1 cellular context compared by ENCODE assay signal in the genomic region with DNA sequence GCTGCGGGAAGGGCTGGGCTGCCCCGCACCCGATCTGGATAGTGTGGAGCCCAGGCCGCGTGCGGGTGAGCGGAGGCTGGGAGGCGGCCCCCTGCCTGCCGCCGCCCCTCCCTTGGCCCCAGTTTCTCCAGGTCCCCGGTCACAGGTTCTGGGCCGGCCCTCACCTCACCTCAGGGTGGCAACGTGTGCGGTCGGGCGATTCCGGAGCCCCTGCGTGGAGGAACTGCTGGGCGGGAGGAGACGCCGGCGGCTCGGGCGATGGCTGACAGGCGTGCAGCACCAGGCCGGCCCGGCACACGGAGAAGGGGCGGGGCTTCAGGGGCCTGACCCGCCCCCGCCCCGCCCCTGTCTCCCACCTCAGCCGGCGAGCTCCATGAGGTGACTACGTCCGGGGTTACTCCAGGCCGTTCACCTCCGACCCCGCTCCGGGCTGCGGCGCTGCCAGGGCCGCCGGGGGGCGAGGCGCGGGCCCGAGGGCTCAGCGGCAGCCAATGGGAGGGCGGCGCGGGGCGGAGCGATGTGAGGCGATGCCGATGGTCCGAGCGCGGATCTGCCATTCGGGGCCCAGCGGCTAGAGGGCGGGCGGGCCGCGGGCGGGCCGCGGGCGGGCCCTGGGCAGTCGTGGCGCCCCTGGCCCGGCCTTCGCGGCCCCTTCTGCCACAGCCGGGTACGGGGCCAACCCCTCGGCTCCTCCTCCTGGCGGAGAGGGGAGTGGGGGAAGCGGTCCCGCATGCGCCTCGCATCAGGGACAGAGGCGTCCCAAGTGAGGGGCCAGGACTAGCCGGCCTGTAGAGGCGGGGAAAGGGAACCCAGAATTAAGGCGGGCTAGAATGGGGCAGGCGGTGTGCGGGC.
TF ChIP-seq lines count a peak whose summit lies in the region.

No MANE protein-coding gene starts in this region.

TF ChIP-seq in HEK293, 187 proteins besides CTCF, POLR2A, EP300 and RAD21 (continued from another document and continues in another):
- TF ChIP-seq, protein P1, sequence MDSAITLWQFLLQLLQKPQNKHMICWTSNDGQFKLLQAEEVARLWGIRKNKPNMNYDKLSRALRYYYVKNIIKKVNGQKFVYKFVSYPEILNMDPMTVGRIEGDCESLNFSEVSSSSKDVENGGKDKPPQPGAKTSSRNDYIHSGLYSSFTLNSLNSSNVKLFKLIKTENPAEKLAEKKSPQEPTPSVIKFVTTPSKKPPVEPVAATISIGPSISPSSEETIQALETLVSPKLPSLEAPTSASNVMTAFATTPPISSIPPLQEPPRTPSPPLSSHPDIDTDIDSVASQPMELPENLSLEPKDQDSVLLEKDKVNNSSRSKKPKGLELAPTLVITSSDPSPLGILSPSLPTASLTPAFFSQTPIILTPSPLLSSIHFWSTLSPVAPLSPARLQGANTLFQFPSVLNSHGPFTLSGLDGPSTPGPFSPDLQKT (IDR thresholded peaks at IDR 0.05; ENCODE audit: borderline replicate concordance, low read depth, low read length), result no peak
- peak; percentile 56; the same call in 1 of the 2 replicates for TF ChIP-seq ZNF24 (tag by site-specific recombination; IDR thresholded peaks at IDR 0.05)
- TF ChIP-seq, protein P2, sequence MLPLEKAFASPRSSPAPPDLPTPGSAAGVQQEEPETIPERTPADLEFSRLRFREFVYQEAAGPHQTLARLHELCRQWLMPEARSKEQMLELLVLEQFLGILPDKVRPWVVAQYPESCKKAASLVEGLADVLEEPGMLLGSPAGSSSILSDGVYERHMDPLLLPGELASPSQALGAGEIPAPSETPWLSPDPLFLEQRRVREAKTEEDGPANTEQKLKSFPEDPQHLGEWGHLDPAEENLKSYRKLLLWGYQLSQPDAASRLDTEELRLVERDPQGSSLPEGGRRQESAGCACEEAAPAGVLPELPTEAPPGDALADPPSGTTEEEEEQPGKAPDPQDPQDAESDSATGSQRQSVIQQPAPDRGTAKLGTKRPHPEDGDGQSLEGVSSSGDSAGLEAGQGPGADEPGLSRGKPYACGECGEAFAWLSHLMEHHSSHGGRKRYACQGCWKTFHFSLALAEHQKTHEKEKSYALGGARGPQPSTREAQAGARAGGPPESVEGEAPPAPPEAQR (tag by site-specific recombination; IDR thresholded peaks at IDR 0.05), result 0 out of 2 replicates have a peak, but pooled peaks have one; percentile 56
- TF ChIP-seq, protein P3, sequence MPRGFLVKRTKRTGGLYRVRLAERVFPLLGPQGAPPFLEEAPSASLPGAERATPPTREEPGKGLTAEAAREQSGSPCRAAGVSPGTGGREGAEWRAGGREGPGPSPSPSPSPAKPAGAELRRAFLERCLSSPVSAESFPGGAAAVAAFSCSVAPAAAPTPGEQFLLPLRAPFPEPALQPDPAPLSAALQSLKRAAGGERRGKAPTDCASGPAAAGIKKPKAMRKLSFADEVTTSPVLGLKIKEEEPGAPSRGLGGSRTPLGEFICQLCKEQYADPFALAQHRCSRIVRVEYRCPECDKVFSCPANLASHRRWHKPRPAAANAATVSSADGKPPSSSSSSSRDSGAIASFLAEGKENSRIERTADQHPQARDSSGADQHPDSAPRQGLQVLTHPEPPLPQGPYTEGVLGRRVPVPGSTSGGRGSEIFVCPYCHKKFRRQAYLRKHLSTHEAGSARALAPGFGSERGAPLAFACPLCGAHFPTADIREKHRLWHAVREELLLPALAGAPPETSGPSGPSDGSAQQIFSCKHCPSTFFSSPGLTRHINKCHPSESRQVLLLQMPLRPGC (tag by site-specific recombination; IDR thresholded peaks at IDR 0.05), result peak; percentile 19; the same call in 1 of the 2 replicates
- TF ChIP-seq ZNF2 (tag by site-specific recombination; IDR thresholded peaks at IDR 0.05), result peak; percentile 41; the same call in 1 of the 2 replicates
- TF ChIP-seq ZNF391 (tag by site-specific recombination; IDR thresholded peaks at IDR 0.05; ENCODE audit: borderline replicate concordance, low read depth), result no peak
- peak; percentile 73 for TF ChIP-seq IKZF3 (tag by site-specific recombination; IDR thresholded peaks at IDR 0.05)
- 0 out of 2 replicates have a peak, but pooled peaks have one; percentile 15 for TF ChIP-seq ZFP37 (tag by site-specific recombination; IDR thresholded peaks at IDR 0.05)
- no peak for TF ChIP-seq ZNF175 (tag by site-specific recombination; IDR thresholded peaks at IDR 0.05)
- no peak for TF ChIP-seq ZNF214 (tag by site-specific recombination; IDR thresholded peaks at IDR 0.05; ENCODE audit: borderline replicate concordance)
- TF ChIP-seq ZBTB8A (tag by site-specific recombination; IDR thresholded peaks at IDR 0.05), result peak; percentile 67
- peak; percentile 74 for TF ChIP-seq KLF16 (tag by site-specific recombination; IDR thresholded peaks at IDR 0.05)
- TF ChIP-seq, protein P4, sequence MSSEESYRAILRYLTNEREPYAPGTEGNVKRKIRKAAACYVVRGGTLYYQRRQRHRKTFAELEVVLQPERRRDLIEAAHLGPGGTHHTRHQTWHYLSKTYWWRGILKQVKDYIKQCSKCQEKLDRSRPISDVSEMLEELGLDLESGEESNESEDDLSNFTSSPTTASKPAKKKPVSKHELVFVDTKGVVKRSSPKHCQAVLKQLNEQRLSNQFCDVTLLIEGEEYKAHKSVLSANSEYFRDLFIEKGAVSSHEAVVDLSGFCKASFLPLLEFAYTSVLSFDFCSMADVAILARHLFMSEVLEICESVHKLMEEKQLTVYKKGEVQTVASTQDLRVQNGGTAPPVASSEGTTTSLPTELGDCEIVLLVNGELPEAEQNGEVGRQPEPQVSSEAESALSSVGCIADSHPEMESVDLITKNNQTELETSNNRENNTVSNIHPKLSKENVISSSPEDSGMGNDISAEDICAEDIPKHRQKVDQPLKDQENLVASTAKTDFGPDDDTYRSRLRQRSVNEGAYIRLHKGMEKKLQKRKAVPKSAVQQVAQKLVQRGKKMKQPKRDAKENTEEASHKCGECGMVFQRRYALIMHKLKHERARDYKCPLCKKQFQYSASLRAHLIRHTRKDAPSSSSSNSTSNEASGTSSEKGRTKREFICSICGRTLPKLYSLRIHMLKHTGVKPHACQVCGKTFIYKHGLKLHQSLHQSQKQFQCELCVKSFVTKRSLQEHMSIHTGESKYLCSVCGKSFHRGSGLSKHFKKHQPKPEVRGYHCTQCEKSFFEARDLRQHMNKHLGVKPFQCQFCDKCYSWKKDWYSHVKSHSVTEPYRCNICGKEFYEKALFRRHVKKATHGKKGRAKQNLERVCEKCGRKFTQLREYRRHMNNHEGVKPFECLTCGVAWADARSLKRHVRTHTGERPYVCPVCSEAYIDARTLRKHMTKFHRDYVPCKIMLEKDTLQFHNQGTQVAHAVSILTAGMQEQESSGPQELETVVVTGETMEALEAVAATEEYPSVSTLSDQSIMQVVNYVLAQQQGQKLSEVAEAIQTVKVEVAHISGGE (tag by site-specific recombination; conservative IDR thresholded peaks at IDR 0.05; ENCODE audit: low read depth), result peak; percentile 60
- peak; percentile 82 for TF ChIP-seq ZIC2 (tag by site-specific recombination; IDR thresholded peaks at IDR 0.05)
- peak; percentile 85 for TF ChIP-seq ZNF501 (tag by site-specific recombination; IDR thresholded peaks at IDR 0.05)
- TF ChIP-seq ZNF335 (tag by site-specific recombination; conservative IDR thresholded peaks at IDR 0.05), result peak; percentile 56
- peak; percentile 97 for TF ChIP-seq ZBTB1 (tag by site-specific recombination; IDR thresholded peaks at IDR 0.05)
- TF ChIP-seq MZF1 (tag by site-specific recombination; IDR thresholded peaks at IDR 0.05; ENCODE audit: borderline replicate concordance), result no peak
- 0 out of 2 replicates have a peak, but pooled peaks have one; percentile 61 for TF ChIP-seq ZNF561 (tag by site-specific recombination; IDR thresholded peaks at IDR 0.05; ENCODE audit: borderline replicate concordance)
- TF ChIP-seq KLF7 (tag by site-specific recombination; IDR thresholded peaks at IDR 0.05; ENCODE audit: borderline replicate concordance), result peak; percentile 50; the same call in 1 of the 2 replicates
- peak; percentile 24; the same call in 1 of the 2 replicates for TF ChIP-seq ZNF629 (tag by site-specific recombination; IDR thresholded peaks at IDR 0.05)
- TF ChIP-seq ZFP69B (tag by site-specific recombination; IDR thresholded peaks at IDR 0.05), result peak; percentile 33; the same call in 1 of the 2 replicates
- TF ChIP-seq ZNF837 (tag by site-specific recombination; IDR thresholded peaks at IDR 0.05), result 0 out of 2 replicates have a peak, but pooled peaks have one; percentile 73
- TF ChIP-seq ZBTB48 (tag by site-specific recombination; IDR thresholded peaks at IDR 0.05), result peak; percentile 24; the same call in 1 of the 2 replicates
- peak; percentile 37; the same call in 1 of the 2 replicates for TF ChIP-seq ZNF596 (tag by site-specific recombination; IDR thresholded peaks at IDR 0.05)
- TF ChIP-seq WT1 (tag by site-specific recombination; IDR thresholded peaks at IDR 0.05), result peak; percentile 39; the same call in 1 of the 2 replicates
- TF ChIP-seq, protein P5, sequence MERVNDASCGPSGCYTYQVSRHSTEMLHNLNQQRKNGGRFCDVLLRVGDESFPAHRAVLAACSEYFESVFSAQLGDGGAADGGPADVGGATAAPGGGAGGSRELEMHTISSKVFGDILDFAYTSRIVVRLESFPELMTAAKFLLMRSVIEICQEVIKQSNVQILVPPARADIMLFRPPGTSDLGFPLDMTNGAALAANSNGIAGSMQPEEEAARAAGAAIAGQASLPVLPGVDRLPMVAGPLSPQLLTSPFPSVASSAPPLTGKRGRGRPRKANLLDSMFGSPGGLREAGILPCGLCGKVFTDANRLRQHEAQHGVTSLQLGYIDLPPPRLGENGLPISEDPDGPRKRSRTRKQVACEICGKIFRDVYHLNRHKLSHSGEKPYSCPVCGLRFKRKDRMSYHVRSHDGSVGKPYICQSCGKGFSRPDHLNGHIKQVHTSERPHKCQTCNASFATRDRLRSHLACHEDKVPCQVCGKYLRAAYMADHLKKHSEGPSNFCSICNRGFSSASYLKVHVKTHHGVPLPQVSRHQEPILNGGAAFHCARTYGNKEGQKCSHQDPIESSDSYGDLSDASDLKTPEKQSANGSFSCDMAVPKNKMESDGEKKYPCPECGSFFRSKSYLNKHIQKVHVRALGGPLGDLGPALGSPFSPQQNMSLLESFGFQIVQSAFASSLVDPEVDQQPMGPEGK (tag by site-specific recombination; IDR thresholded peaks at IDR 0.05), result peak; percentile 77
- peak; percentile 73 for TF ChIP-seq SP7 (tag by site-specific recombination; IDR thresholded peaks at IDR 0.05)
- TF ChIP-seq, protein P6, sequence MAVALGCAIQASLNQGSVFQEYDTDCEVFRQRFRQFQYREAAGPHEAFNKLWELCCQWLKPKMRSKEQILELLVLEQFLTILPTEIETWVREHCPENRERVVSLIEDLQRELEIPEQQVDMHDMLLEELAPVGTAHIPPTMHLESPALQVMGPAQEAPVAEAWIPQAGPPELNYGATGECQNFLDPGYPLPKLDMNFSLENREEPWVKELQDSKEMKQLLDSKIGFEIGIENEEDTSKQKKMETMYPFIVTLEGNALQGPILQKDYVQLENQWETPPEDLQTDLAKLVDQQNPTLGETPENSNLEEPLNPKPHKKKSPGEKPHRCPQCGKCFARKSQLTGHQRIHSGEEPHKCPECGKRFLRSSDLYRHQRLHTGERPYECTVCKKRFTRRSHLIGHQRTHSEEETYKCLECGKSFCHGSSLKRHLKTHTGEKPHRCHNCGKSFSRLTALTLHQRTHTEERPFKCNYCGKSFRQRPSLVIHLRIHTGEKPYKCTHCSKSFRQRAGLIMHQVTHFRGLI (tag by site-specific recombination; IDR thresholded peaks at IDR 0.05), result peak; percentile 55
- TF ChIP-seq KLF9 (tag by site-specific recombination; IDR thresholded peaks at IDR 0.05; ENCODE audit: low read depth), result peak; percentile 85
- peak; percentile 94 for TF ChIP-seq KLF10 (tag by site-specific recombination; IDR thresholded peaks at IDR 0.05)
- TF ChIP-seq, protein P7, sequence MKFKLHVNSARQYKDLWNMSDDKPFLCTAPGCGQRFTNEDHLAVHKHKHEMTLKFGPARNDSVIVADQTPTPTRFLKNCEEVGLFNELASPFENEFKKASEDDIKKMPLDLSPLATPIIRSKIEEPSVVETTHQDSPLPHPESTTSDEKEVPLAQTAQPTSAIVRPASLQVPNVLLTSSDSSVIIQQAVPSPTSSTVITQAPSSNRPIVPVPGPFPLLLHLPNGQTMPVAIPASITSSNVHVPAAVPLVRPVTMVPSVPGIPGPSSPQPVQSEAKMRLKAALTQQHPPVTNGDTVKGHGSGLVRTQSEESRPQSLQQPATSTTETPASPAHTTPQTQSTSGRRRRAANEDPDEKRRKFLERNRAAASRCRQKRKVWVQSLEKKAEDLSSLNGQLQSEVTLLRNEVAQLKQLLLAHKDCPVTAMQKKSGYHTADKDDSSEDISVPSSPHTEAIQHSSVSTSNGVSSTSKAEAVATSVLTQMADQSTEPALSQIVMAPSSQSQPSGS (tag by site-specific recombination; IDR thresholded peaks at IDR 0.05; ENCODE audit: low read depth), result no peak
- TF ChIP-seq BCL11B (tag by site-specific recombination; IDR thresholded peaks at IDR 0.05; ENCODE audit: low read depth), result peak; percentile 77; the same call in 1 of the 2 replicates
- TF ChIP-seq, protein P8, sequence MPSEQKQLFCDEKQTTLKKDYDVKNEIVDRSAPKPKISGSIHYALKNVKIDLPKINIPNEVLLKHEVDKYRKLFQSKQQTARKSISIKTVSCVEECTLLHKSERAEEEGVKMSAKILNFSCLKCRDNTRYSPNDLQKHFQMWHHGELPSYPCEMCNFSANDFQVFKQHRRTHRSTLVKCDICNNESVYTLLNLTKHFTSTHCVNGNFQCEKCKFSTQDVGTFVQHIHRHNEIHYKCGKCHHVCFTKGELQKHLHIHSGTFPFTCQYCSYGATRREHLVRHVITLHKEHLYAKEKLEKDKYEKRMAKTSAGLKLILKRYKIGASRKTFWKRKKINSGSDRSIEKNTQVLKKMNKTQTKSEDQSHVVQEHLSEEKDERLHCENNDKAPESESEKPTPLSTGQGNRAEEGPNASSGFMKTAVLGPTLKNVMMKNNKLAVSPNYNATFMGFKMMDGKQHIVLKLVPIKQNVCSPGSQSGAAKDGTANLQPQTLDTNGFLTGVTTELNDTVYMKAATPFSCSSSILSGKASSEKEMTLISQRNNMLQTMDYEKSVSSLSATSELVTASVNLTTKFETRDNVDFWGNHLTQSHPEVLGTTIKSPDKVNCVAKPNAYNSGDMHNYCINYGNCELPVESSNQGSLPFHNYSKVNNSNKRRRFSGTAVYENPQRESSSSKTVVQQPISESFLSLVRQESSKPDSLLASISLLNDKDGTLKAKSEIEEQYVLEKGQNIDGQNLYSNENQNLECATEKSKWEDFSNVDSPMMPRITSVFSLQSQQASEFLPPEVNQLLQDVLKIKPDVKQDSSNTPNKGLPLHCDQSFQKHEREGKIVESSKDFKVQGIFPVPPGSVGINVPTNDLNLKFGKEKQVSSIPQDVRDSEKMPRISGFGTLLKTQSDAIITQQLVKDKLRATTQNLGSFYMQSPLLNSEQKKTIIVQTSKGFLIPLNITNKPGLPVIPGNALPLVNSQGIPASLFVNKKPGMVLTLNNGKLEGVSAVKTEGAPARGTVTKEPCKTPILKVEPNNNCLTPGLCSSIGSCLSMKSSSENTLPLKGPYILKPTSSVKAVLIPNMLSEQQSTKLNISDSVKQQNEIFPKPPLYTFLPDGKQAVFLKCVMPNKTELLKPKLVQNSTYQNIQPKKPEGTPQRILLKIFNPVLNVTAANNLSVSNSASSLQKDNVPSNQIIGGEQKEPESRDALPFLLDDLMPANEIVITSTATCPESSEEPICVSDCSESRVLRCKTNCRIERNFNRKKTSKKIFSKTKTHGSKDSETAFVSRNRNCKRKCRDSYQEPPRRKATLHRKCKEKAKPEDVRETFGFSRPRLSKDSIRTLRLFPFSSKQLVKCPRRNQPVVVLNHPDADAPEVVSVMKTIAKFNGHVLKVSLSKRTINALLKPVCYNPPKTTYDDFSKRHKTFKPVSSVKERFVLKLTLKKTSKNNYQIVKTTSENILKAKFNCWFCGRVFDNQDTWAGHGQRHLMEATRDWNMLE (tag by site-specific recombination; conservative IDR thresholded peaks at IDR 0.05; ENCODE audit: low read depth), result no peak
- TF ChIP-seq GLIS2 (tag by site-specific recombination; IDR thresholded peaks at IDR 0.05), result peak; percentile 91
- no peak for TF ChIP-seq ZNF843 (tag by site-specific recombination; IDR thresholded peaks at IDR 0.05)
